In genomic region chr12:102634216-102634615, GRCh38 we compare ENCODE assay signal across 17 cellular contexts.
DNase-seq lines count a peak whose midpoint lies in the region; ATAC-seq lines count a peak whose summit lies in the region.
"Had no signal": no experiment of that assay in that cellular context is flagged by ENCODE, and none has a peak within 500 bp of the region (broad histone marks: within the 10 kb centered on the region; RNA-seq: fewer than 3 reads in every experiment).

No MANE protein-coding gene starts in this region.

- H3F3A ChIP-seq in GM23248 (ENCODE audit: insufficient read depth), result peaks cover 40% of the 10 kb centered on the region

- peak overlapping the region; percentile 61 for H3K9ac ChIP-seq in GM23248

- no peaks in the 10 kb centered on the region for H3K27me3 ChIP-seq in GM23248 (replicated peaks; ENCODE audit: insufficient read depth)
- H3K27me3 ChIP-seq: pancreas, spleen had no signal

- H3K4me3 ChIP-seq in GM23248, result no peak overlapping the region
- H3K4me3 ChIP-seq: pancreas, spleen had no signal

- peaks cover 60% of the 10 kb centered on the region for H3K4me1 ChIP-seq in GM23248 (ENCODE audit: insufficient read depth)
- H3K4me1 ChIP-seq: pancreas, spleen had no signal

- DNase-seq in GM23248 (peak; percentile 82), amniotic epithelial cell (ENCODE audit: low read depth) (peak; percentile 56), glomerular visceral epithelial cell (ENCODE audit: extremely low spot score) (peak; percentile 9), stromal cell of bone marrow (ENCODE audit: low read depth) (peak; percentile 50), HT-29 (ENCODE audit: low spot score) (no peak)
- DNase-seq: activated CD4-positive, alpha-beta T cell treated with anti-CD3 and anti-CD28 coated beads for 36 hours; GOT3; Kasumi-1; left colon; NCI-H1694; pancreas; SIG-M5; spleen had no signal

- H3K79me2 ChIP-seq in GM23248 (ENCODE audit: insufficient read depth), result no peaks in the 10 kb centered on the region

- no peaks in the 10 kb centered on the region for H3K9me3 ChIP-seq in GM23248 (ENCODE audit: low read depth)
- H3K9me3 ChIP-seq: pancreas had no signal

- WGBS in GM23248 (ENCODE audit: low coverage in 1 of 2, low lambda C conversion rate in 2 of 2, missing lambda C conversion rate in 2 of 2), 2 experiments, result 3 to 7% methylated on average over 1 of the region's 1 CpG

- peak overlapping the region; percentile 49 for H3K4me2 ChIP-seq in GM23248 (ENCODE audit: unreplicated experiment)

- H3K27ac ChIP-seq in GM23248, result peak overlapping the region; percentile 83
- H3K27ac ChIP-seq: pancreas had no signal

- H3K9me2 ChIP-seq in GM23248 (ENCODE audit: insufficient read depth), result no peaks in the 10 kb centered on the region

- H3K36me3 ChIP-seq in GM23248 (ENCODE audit: low read depth), result no peaks in the 10 kb centered on the region
- H3K36me3 ChIP-seq: pancreas, spleen had no signal

- in situ Hi-C loops in GM23248 (cut with MboI), result no loop called here

- no peak for ATAC-seq in HG03342 (IDR thresholded peaks at IDR 0.05; ENCODE audit: unreplicated experiment)
- no peak for ATAC-seq in GM21529 (IDR thresholded peaks at IDR 0.05; ENCODE audit: unreplicated experiment)
- ATAC-seq: activated CD4-positive, alpha-beta T cell treated with anti-CD3 and anti-CD28 coated beads for 36 hours; esophagus mucosa; left colon; stimulated activated memory B cell treated with anti-CD40 and anti-IgM and Interleukin-4, amounts not matched to agents 10 μg/mL and 1 μg/mL and 100 μg/mL, for 72 hours had no signal

- peak overlapping the region; percentile 57 for H2AFZ ChIP-seq in GM23248

- H4K20me1 ChIP-seq in GM23248 (ENCODE audit: insufficient read depth), result no peaks in the 10 kb centered on the region
